In genomic region chr20:38673731-38674177, GRCh38 we compare ENCODE assay signal across 8 cellular contexts. TPM values are rescaled to one million over a fixed set of nuclear protein-coding genes. Genes with fewer than 3 reads are reported as not detected.
DNase-seq lines count a peak whose midpoint lies in the region; ATAC-seq and TF ChIP-seq lines count a peak whose summit lies in the region.

No MANE protein-coding gene starts in this region.

- intact Hi-C loops in activated B cell treated with CpG ODN at 0.5 μM for 24 hours (cut with micrococcal nuclease), result loop anchor here (2.0 kb wide), 1 partner anchor 57 kb away; no protein-coding TSS in a partner anchor

- peak overlapping the region; percentile 76 for H3K9ac ChIP-seq in skeletal muscle satellite cell (ENCODE audit: low read depth, low read length)

- no peak overlapping the region for H3K27ac ChIP-seq in right atrium auricular region

- DNase-seq in AG04449 (ENCODE audit: low read depth, low spot score) (no peak), activated B cell treated with CpG ODN at 0.5 μM for 24 hours (peak; percentile 17), right atrium auricular region (ENCODE audit: low spot score) (no peak), SKM-1 (lab: John Stamatoyannopoulos, UW; ENCODE audit: unreplicated experiment) (no peak)

- TF ChIP-seq CTCF in AG04449 (IDR thresholded peaks at IDR 0.05; ENCODE audit: insufficient read depth, low read length, missing control alignments), result no peak
- no peak for TF ChIP-seq CTCF in activated B cell treated with CpG ODN at 0.5 μM for 24 hours (IDR thresholded peaks at IDR 0.05)
- TF ChIP-seq CTCF in right atrium auricular region (IDR thresholded peaks at IDR 0.05), result no peak

- CTCF ChIA-PET in AG04449 (lab: Yijun Ruan, JAX), result interaction anchor here (1.0 to 1.6 kb wide), 3 partner anchors 14 to 28 kb away, joined by 3 to 4 read pairs (median 3); no protein-coding TSS in a partner anchor
- CTCF ChIA-PET in activated B cell treated with CpG ODN at 0.5 μM for 24 hours (lab: Charles Lee), result interaction anchor here (1.5 kb wide), 1 partner anchor 375 kb away, joined by 3 read pairs; no protein-coding TSS in a partner anchor

- H3K9me3 Mint-ChIP-seq in activated B cell treated with CpG ODN at 0.5 μM for 24 hours, result no peaks in the 10 kb centered on the region

- POLR2A ChIA-PET in AG04449 (lab: Yijun Ruan, JAX), result no interaction called here
- POLR2A ChIA-PET in activated B cell treated with CpG ODN at 0.5 μM for 24 hours (lab: Charles Lee), result no interaction called here

- H3K4me2 ChIP-seq in skeletal muscle satellite cell (ENCODE audit: low read length), result peak overlapping the region; percentile 98

- H3K27ac Mint-ChIP-seq in activated B cell treated with CpG ODN at 0.5 μM for 24 hours, result no peak overlapping the region

- peaks cover 31% of the 10 kb centered on the region for H3K27me3 Mint-ChIP-seq in activated B cell treated with CpG ODN at 0.5 μM for 24 hours

- H3K4me1 ChIP-seq in right atrium auricular region (peaks cover 0 to 17% of the 10 kb centered on the region in 2 donors), skeletal muscle satellite cell (ENCODE audit: control insufficient read depth, insufficient read depth, low read length) (peaks cover 10% of the 10 kb centered on the region)

- no peaks in the 10 kb centered on the region for H3K9me3 ChIP-seq in right atrium auricular region
- no peaks in the 10 kb centered on the region for H3K9me3 ChIP-seq in skeletal muscle satellite cell (replicated peaks; ENCODE audit: low read length)

- peaks cover 11% of the 10 kb centered on the region for H3K4me1 Mint-ChIP-seq in activated B cell treated with CpG ODN at 0.5 μM for 24 hours

- H3K27me3 ChIP-seq in right atrium auricular region, result no peaks in the 10 kb centered on the region
- H3K27me3 ChIP-seq in skeletal muscle satellite cell (ENCODE audit: control insufficient read depth, insufficient read depth, low read length), result peaks cover 26% of the 10 kb centered on the region

- peak overlapping the region; percentile 66 for H3K4me3 ChIP-seq in AG04449 (ENCODE audit: low read depth, low read length)
- H3K4me3 ChIP-seq in right atrium auricular region, result peak overlapping the region; percentile 37 to 59
- H3K4me3 ChIP-seq in skeletal muscle satellite cell (ENCODE audit: low read length), result peak overlapping the region; percentile 79

- peak overlapping the region; percentile 86 for H3K4me3 Mint-ChIP-seq in activated B cell treated with CpG ODN at 0.5 μM for 24 hours

- H3K36me3 ChIP-seq in right atrium auricular region (no peaks in the 10 kb centered on the region), skeletal muscle satellite cell (ENCODE audit: insufficient read depth, low read length) (no peaks in the 10 kb centered on the region)

- ATAC-seq in GM21423 (IDR thresholded peaks at IDR 0.05; ENCODE audit: unreplicated experiment), result peak; percentile 19
- no peak for ATAC-seq in activated B cell treated with CpG ODN at 0.5 μM for 24 hours (ENCODE audit: low read depth)
- no peak for ATAC-seq in HG03039 (IDR thresholded peaks at IDR 0.05; ENCODE audit: unreplicated experiment)
- no peak for ATAC-seq in HG03354 (IDR thresholded peaks at IDR 0.05; ENCODE audit: poor library complexity, severe bottlenecking, unreplicated experiment)

- H3K36me3 Mint-ChIP-seq in activated B cell treated with CpG ODN at 0.5 μM for 24 hours (ENCODE audit: low read depth), result peaks cover 1% of the 10 kb centered on the region

RNA-seq across cellular contexts. Expression of gene SLC32A1, which starts 50.5 kb away (rescaled TPM):
- total RNA-seq in activated B cell treated with CpG ODN at 0.5 μM for 24 hours (not detected in 2 replicates), right atrium auricular region (not detected)
- not detected in 2 replicates for total RNA-seq in skeletal muscle satellite cell (2012; rRNA removed)
